In genomic region chr5:125321654-125322053, GRCh38 we compare ENCODE assay signal across 35 cellular contexts.
"Had no signal": no experiment of that assay in that cellular context is flagged by ENCODE, and none has a peak within 500 bp of the region (broad histone marks: within the 10 kb centered on the region; RNA-seq: fewer than 3 reads in every experiment).

No MANE protein-coding gene starts in this region.

- H3K36me3 ChIP-seq: adrenal gland, brain microvascular endothelial cell, breast epithelium had no signal

- DNase-seq: activated B cell treated with CpG ODN at 0.5 μM for 24 hours; activated CD4-positive, alpha-beta memory T cell treated with anti-CD3 and anti-CD28 coated beads for 36 hours; activated CD4-positive, alpha-beta T cell treated with anti-CD3 and anti-CD28 coated beads for 4 hours; activated CD4-positive, alpha-beta T cell treated with anti-CD3 and anti-CD28 coated beads, Interleukin-2, amount 10 ng/mL, durations not matched to agents 24 days and 14 days; activated CD4-positive, alpha-beta T cell treated with anti-CD3 and anti-CD28 coated beads, Interleukin-2, amount 50 U/mL, for 1 hour; activated CD4-positive, alpha-beta T cell treated with anti-CD3 and anti-CD28 coated beads, Interleukin-2, amount 50 U/mL, for 4 hours; activated CD4-positive, CD25-positive, alpha-beta regulatory T cell treated with anti-CD3 and anti-CD28 coated beads, Interleukin-2, amount 50 U/mL, for 72 hours; activated CD8-positive, alpha-beta memory T cell treated with anti-CD3 and anti-CD28 coated beads, Interleukin-2, amount 50 U/mL, for 4 hours; activated CD8-positive, alpha-beta T cell treated with anti-CD3 and anti-CD28 coated beads for 36 hours; activated effector memory CD4-positive, alpha-beta T cell treated with anti-CD3 and anti-CD28 coated beads, Interleukin-2, amount 50 U/mL, for 16 hours; activated gamma-delta T cell treated with Interleukin-2 at 50 U/mL for 16 hours; activated naive CD4-positive, alpha-beta T cell; activated naive CD4-positive, alpha-beta T cell treated with anti-CD3 and anti-CD28 coated beads for 36 hours; activated naive CD4-positive, alpha-beta T cell treated with anti-CD3 and anti-CD28 coated beads, Interleukin-2, amount 50 U/mL, for 16 hours; activated naive CD8-positive, alpha-beta T cell treated with anti-CD3 and anti-CD28 coated beads for 36 hours; activated T-cell treated with anti-CD3 and anti-CD28 coated beads for 4 hours; activated T-cell treated with anti-CD3 and anti-CD28 coated beads, Interleukin-2, amount 50 U/mL, for 1 hour; activated T-cell treated with anti-CD3 and anti-CD28 coated beads, Interleukin-2, amount 50 U/mL, for 4 hours; activated T-cell treated with anti-CD3 and anti-CD28 coated beads, Interleukin-2, amount 50 U/mL, for 72 hours; adrenal gland; amniotic stem cell; aorta; body of pancreas; brain microvascular endothelial cell; central memory CD4-positive, alpha-beta T cell; T-helper 1 cell; T-helper 2 cell; T-helper 9 cell had no signal

- H3K27me3 ChIP-seq: adrenal gland, body of pancreas, brain microvascular endothelial cell, breast epithelium had no signal

- H3K27ac ChIP-seq: adrenal gland, body of pancreas, brain microvascular endothelial cell, breast epithelium, VCaP had no signal

- ATAC-seq: activated CD8-positive, alpha-beta T cell treated with anti-CD3 and anti-CD28 coated beads for 36 hours; activated naive CD4-positive, alpha-beta T cell treated with anti-CD3 and anti-CD28 coated beads, Interleukin-2, amount 50 U/mL, for 72 hours; activated T-cell treated with anti-CD3 and anti-CD28 coated beads, Interleukin-2, amount 50 U/mL, for 4 hours; activated T-cell treated with anti-CD3 and anti-CD28 coated beads, Interleukin-2, amount 50 U/mL, for 72 hours; activated T-helper 17 cell treated with anti-CD3 and anti-CD28 coated beads, Interleukin-2, amount 50 U/mL, for 72 hours; body of pancreas had no signal

- H3K4me1 Mint-ChIP-seq: activated B cell treated with CpG ODN at 0.5 μM for 24 hours; activated CD4-positive, alpha-beta T cell treated with anti-CD3 and anti-CD28 coated beads, Interleukin-2, amount 10 ng/mL, durations not matched to agents 24 days and 14 days; activated naive CD8-positive, alpha-beta T cell treated with anti-CD3 and anti-CD28 coated beads for 36 hours; activated T-helper 17 cell treated with anti-CD3 and anti-CD28 coated beads, Interleukin-2, amount 50 U/mL, for 72 hours had no signal

- H3K4me3 ChIP-seq: adrenal gland, body of pancreas, breast epithelium had no signal

- H3K27ac Mint-ChIP-seq: activated B cell treated with CpG ODN at 0.5 μM for 24 hours; activated CD4-positive, alpha-beta memory T cell treated with anti-CD3 and anti-CD28 coated beads for 36 hours; activated CD4-positive, alpha-beta T cell treated with anti-CD3 and anti-CD28 coated beads, Interleukin-2, amount 10 ng/mL, durations not matched to agents 24 days and 14 days; activated CD8-positive, alpha-beta T cell treated with anti-CD3 and anti-CD28 coated beads for 36 hours; activated naive CD4-positive, alpha-beta T cell treated with anti-CD3 and anti-CD28 coated beads for 36 hours; activated naive CD4-positive, alpha-beta T cell treated with anti-CD3 and anti-CD28 coated beads, Interleukin-2, amount 50 U/mL, for 72 hours; activated naive CD8-positive, alpha-beta T cell treated with anti-CD3 and anti-CD28 coated beads for 36 hours; activated T-cell treated with anti-CD3 and anti-CD28 coated beads, Interleukin-2, amount 50 U/mL, for 72 hours; activated T-helper 1 cell treated with anti-CD3 and anti-CD28 coated beads, Interleukin-12 subunit alpha, Interleukin-12 subunit beta, Interleukin-2, Interleukin-4 antibody, amounts not matched to agents 30 ng/mL and 10 ng/mL and 1 ng/mL, durations not matched to agents 14 hours and 24 hours and 36 hours; activated T-helper 17 cell treated with anti-CD3 and anti-CD28 coated beads, Interleukin-2, amount 50 U/mL, for 72 hours; T-helper 1 cell treated with Interleukin-12 subunit alpha and Interleukin-12 subunit beta and Interleukin-4 antibody, amounts not matched to agents 30 μg/mL and 1 μg/mL, for 36 hours; T-helper 2 cell treated with Interferon-gamma antibody and Interleukin-4, amounts not matched to agents 5 μg/mL and 100 μg/mL, for 36 hours had no signal

- H3K9me3 Mint-ChIP-seq: activated B cell treated with CpG ODN at 0.5 μM for 24 hours; activated CD4-positive, alpha-beta T cell treated with anti-CD3 and anti-CD28 coated beads, Interleukin-2, amount 10 ng/mL, durations not matched to agents 24 days and 14 days; activated T-helper 1 cell treated with anti-CD3 and anti-CD28 coated beads, Interleukin-12 subunit alpha, Interleukin-12 subunit beta, Interleukin-2, Interleukin-4 antibody, amounts not matched to agents 30 ng/mL and 10 ng/mL and 1 ng/mL, durations not matched to agents 14 hours and 24 hours and 36 hours; T-helper 1 cell treated with Interleukin-12 subunit alpha and Interleukin-12 subunit beta and Interleukin-4 antibody, amounts not matched to agents 30 μg/mL and 1 μg/mL, for 36 hours had no signal

- H3K4me1 ChIP-seq: breast epithelium had no signal

- H3K4me3 Mint-ChIP-seq: activated B cell treated with CpG ODN at 0.5 μM for 24 hours; activated CD4-positive, alpha-beta memory T cell treated with anti-CD3 and anti-CD28 coated beads for 36 hours; activated CD4-positive, alpha-beta T cell treated with anti-CD3 and anti-CD28 coated beads, Interleukin-2, amount 10 ng/mL, durations not matched to agents 24 days and 14 days; activated CD8-positive, alpha-beta T cell treated with anti-CD3 and anti-CD28 coated beads for 36 hours; activated naive CD4-positive, alpha-beta T cell treated with anti-CD3 and anti-CD28 coated beads for 36 hours; activated naive CD8-positive, alpha-beta T cell treated with anti-CD3 and anti-CD28 coated beads for 36 hours; activated T-cell treated with anti-CD3 and anti-CD28 coated beads, Interleukin-2, amount 50 U/mL, for 4 hours; activated T-cell treated with anti-CD3 and anti-CD28 coated beads, Interleukin-2, amount 50 U/mL, for 72 hours; activated T-helper 1 cell treated with anti-CD3 and anti-CD28 coated beads, Interleukin-12 subunit alpha, Interleukin-12 subunit beta, Interleukin-2, Interleukin-4 antibody, amounts not matched to agents 30 ng/mL and 10 ng/mL and 1 ng/mL, durations not matched to agents 14 hours and 24 hours and 36 hours; activated T-helper 17 cell treated with anti-CD3 and anti-CD28 coated beads, Interleukin-2, amount 50 U/mL, for 72 hours; T-helper 1 cell treated with Interleukin-12 subunit alpha and Interleukin-12 subunit beta and Interleukin-4 antibody, amounts not matched to agents 30 μg/mL and 1 μg/mL, for 36 hours; T-helper 2 cell treated with Interferon-gamma antibody and Interleukin-4, amounts not matched to agents 5 μg/mL and 100 μg/mL, for 36 hours had no signal

- H3K9me3 ChIP-seq: adrenal gland, body of pancreas, breast epithelium had no signal

- H3K27me3 Mint-ChIP-seq: activated B cell treated with CpG ODN at 0.5 μM for 24 hours; activated CD4-positive, alpha-beta memory T cell treated with anti-CD3 and anti-CD28 coated beads for 36 hours; activated CD4-positive, alpha-beta T cell treated with anti-CD3 and anti-CD28 coated beads, Interleukin-2, amount 10 ng/mL, durations not matched to agents 24 days and 14 days; activated CD8-positive, alpha-beta T cell treated with anti-CD3 and anti-CD28 coated beads for 36 hours; activated naive CD8-positive, alpha-beta T cell treated with anti-CD3 and anti-CD28 coated beads for 36 hours; activated T-helper 17 cell treated with anti-CD3 and anti-CD28 coated beads, Interleukin-2, amount 50 U/mL, for 72 hours had no signal

- H3K36me3 Mint-ChIP-seq: activated CD4-positive, alpha-beta memory T cell treated with anti-CD3 and anti-CD28 coated beads for 36 hours; activated naive CD4-positive, alpha-beta T cell treated with anti-CD3 and anti-CD28 coated beads, Interleukin-2, amount 50 U/mL, for 72 hours; activated naive CD8-positive, alpha-beta T cell treated with anti-CD3 and anti-CD28 coated beads for 36 hours had no signal
